In genomic region chr13:113151745-113152707, GRCh38 we compare ENCODE assay signal across 1 cellular context.
TF ChIP-seq lines count a peak whose summit lies in the region.

No MANE protein-coding gene starts in this region.

TF ChIP-seq in GM23338, 12 proteins besides CTCF, POLR2A, EP300 and RAD21:
- no peak for TF ChIP-seq ZNF462 (CRISPR knock-in tag; IDR thresholded peaks at IDR 0.05)
- no peak for TF ChIP-seq NANOG (IDR thresholded peaks at IDR 0.05; ENCODE audit: borderline replicate concordance)
- TF ChIP-seq EZH2phosphoT487 (IDR thresholded peaks at IDR 0.05; ENCODE audit: unreplicated experiment) = no peak
- TF ChIP-seq ETS1 (IDR thresholded peaks at IDR 0.05) = no peak
- TF ChIP-seq, protein P1, sequence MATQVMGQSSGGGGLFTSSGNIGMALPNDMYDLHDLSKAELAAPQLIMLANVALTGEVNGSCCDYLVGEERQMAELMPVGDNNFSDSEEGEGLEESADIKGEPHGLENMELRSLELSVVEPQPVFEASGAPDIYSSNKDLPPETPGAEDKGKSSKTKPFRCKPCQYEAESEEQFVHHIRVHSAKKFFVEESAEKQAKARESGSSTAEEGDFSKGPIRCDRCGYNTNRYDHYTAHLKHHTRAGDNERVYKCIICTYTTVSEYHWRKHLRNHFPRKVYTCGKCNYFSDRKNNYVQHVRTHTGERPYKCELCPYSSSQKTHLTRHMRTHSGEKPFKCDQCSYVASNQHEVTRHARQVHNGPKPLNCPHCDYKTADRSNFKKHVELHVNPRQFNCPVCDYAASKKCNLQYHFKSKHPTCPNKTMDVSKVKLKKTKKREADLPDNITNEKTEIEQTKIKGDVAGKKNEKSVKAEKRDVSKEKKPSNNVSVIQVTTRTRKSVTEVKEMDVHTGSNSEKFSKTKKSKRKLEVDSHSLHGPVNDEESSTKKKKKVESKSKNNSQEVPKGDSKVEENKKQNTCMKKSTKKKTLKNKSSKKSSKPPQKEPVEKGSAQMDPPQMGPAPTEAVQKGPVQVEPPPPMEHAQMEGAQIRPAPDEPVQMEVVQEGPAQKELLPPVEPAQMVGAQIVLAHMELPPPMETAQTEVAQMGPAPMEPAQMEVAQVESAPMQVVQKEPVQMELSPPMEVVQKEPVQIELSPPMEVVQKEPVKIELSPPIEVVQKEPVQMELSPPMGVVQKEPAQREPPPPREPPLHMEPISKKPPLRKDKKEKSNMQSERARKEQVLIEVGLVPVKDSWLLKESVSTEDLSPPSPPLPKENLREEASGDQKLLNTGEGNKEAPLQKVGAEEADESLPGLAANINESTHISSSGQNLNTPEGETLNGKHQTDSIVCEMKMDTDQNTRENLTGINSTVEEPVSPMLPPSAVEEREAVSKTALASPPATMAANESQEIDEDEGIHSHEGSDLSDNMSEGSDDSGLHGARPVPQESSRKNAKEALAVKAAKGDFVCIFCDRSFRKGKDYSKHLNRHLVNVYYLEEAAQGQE (IDR thresholded peaks at IDR 0.05; ENCODE audit: unreplicated experiment) = no peak
